ENCODE assay signal across 18 cellular contexts in the genomic region with DNA sequence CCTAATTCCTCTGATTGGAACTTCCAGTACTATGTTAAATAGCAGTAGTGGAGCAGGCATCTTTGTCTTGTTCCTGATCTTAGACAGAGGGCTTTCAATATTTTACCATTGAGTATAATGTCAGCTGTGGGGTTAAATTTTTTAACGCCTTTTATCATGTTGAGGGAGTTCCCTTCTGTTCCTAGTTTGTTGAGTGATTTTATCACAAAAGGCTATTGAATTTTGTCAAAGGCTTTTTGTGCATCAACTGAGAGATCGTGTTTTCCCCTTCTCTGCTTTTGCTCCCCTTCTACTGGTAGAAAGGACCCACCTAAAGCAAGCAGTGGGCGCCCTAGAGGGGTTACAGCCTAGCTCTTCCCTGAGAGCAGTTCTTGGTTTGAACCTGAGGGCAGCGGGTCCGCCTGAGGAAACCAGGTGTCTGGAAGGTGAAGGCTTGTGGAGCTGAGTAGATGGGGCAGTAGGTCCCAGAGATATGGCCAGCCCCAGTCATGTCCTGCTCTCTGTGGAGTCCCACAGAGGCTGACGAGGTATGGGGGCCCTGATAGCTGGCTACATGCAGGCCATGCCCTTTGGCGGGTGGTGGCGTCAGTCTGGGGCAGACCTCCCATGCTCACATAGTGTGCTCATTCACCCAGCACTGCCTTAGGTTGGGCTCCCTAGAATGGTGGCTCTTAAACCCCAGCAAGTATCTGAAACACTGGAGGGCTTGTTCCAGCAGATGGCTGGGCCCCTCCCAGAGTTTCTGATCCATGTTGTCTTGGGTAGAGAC.
"Had no signal": no experiment of that assay in that cellular context is flagged by ENCODE, and none has a peak within 500 bp of the region (broad histone marks: within the 10 kb centered on the region; RNA-seq: fewer than 3 reads in every experiment).

No MANE protein-coding gene starts in this region.

- FAIRE-seq: bronchial epithelial cell had no signal

- DNase-seq: activated CD4-positive, alpha-beta T cell treated with anti-CD3 and anti-CD28 coated beads, Interleukin-2, amount 50 U/mL, for 4 hours; activated CD4-positive, CD25-positive, alpha-beta regulatory T cell treated with anti-CD3 and anti-CD28 coated beads, Interleukin-2, amount 50 U/mL, for 72 hours; activated naive CD8-positive, alpha-beta T cell treated with anti-CD3 and anti-CD28 coated beads, Interleukin-2, amount 10 ng/mL, durations not matched to agents 7 days and 5 days; activated T-cell treated with anti-CD3 and anti-CD28 coated beads, Interleukin-2, amount 50 U/mL, for 4 hours; colonic mucosa; effector CD8-positive, alpha-beta T cell; kidney glomerular epithelial cell; stimulated activated CD4-positive, alpha-beta T cell treated with anti-CD3 and anti-CD28 coated beads, Interleukin-15, amount 100 ng/mL, for 24 hours; stimulated activated CD4-positive, alpha-beta T cell treated with anti-CD3 and anti-CD28 coated beads, Interleukin-4, amount 100 ng/mL, for 24 hours; stimulated activated naive CD8-positive, alpha-beta T cell treated with anti-CD3 and anti-CD28 coated beads, Interleukin-15, amount 100 ng/mL, for 72 hours had no signal

- H3K27me3 ChIP-seq: ascending aorta, colonic mucosa, gastrocnemius medialis, tibial artery had no signal

- ATAC-seq: activated T-cell treated with anti-CD3 and anti-CD28 coated beads, Interleukin-2, amount 50 U/mL, for 4 hours; gastrocnemius medialis; mucosa of descending colon; naive thymus-derived CD8-positive, alpha-beta T cell; psoas muscle; stimulated activated naive CD8-positive, alpha-beta T cell treated with anti-CD3 and anti-CD28 coated beads, Interleukin-15, amount 100 ng/mL, for 72 hours had no signal

- H3K36me3 ChIP-seq: colonic mucosa, gastrocnemius medialis had no signal

- H3K27ac ChIP-seq: ascending aorta, colonic mucosa, gastrocnemius medialis, psoas muscle, tibial artery had no signal

- H3K4me1 ChIP-seq: ascending aorta, colonic mucosa had no signal

- H3K9me3 ChIP-seq: ascending aorta, colonic mucosa, gastrocnemius medialis, mucosa of descending colon, psoas muscle, tibial artery had no signal

- H3K4me3 ChIP-seq: ascending aorta, colonic mucosa, gastrocnemius medialis, lung, mucosa of descending colon, psoas muscle, tibial artery had no signal
